In the genomic region with DNA sequence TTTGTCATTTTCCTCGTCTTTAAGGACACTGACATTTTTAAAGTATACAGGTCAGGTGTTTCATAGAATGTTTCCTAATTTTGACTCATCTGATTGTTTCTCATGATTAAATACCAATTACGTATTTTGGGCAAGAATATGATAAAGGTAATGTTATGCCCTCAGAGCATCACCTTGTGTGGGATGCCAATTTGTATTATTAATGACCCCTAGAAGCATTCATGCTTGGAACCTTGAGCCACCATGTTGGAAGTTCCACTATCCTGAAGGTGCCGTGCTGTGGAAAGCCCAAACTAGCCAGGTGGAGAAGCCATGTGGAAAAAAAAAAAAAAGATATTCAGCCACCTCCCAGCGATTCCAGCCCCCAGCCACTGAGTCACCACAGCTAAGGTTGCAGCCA, we compare ENCODE assay signal across 26 cellular contexts. TPM values are rescaled to one million over a fixed set of nuclear protein-coding genes. Genes with fewer than 3 reads are reported as not detected.
A peak's percentile ranks its signal among the peaks of the same experiment; 100 is the strongest.
DNase-seq lines count a peak whose midpoint lies in the region; ATAC-seq, FAIRE-seq and TF ChIP-seq lines count a peak whose summit lies in the region.
"Had no signal": no experiment of that assay in that cellular context is flagged by ENCODE, and none has a peak within 500 bp of the region (broad histone marks: within the 10 kb centered on the region; RNA-seq: fewer than 3 reads in every experiment).

No MANE protein-coding gene starts in this region.

- H3K27ac Mint-ChIP-seq in CD8-positive, alpha-beta T cell: no peak overlapping the region
- H3K27ac Mint-ChIP-seq: B cell; CD4-positive, alpha-beta T cell had no signal

- H3K36me3 Mint-ChIP-seq in CD8-positive, alpha-beta T cell: no peaks in the 10 kb centered on the region
- H3K36me3 Mint-ChIP-seq: CD8-positive, alpha-beta memory T cell had no signal

- H3K9me3 ChIP-seq in OCI-LY3 (ENCODE audit: insufficient read depth, low read length) (no peaks in the 10 kb centered on the region), PC-3 (ENCODE audit: low read length) (no peaks in the 10 kb centered on the region), H1 (ENCODE audit: insufficient read depth in 2 of 2, low read depth in 1 of 2, low read length in 1 of 2) (no peaks in the 10 kb centered on the region), trophoblast cell (ENCODE audit: insufficient read depth, low read depth, low read length) (no peaks in the 10 kb centered on the region), left ventricle myocardium inferior (replicated peaks) (no peaks in the 10 kb centered on the region)
- no peaks in the 10 kb centered on the region for H3K9me3 ChIP-seq in CD8-positive, alpha-beta T cell (ENCODE audit: low read length)
- H3K9me3 ChIP-seq: A549 had no signal

- H4K8ac ChIP-seq in H1 (ENCODE audit: extremely low read depth, insufficient read depth, low read length) (no peak overlapping the region), trophoblast cell (ENCODE audit: low read depth, low read length) (no peak overlapping the region)

- no peak overlapping the region for H2BK20ac ChIP-seq in H1 (ENCODE audit: low read length)

- H3K4me2 ChIP-seq in OCI-LY3 (ENCODE audit: low read length) (0 out of 2 replicates have a peak overlapping the region, but pooled peaks have one; percentile 61), PC-3 (ENCODE audit: low read length) (no peak overlapping the region), H1 (ENCODE audit: insufficient read depth in 1 of 2, low read depth in 2 of 2, low read length in 2 of 2) (no peak overlapping the region), trophoblast cell (ENCODE audit: low read length) (no peak overlapping the region)
- H3K4me2 ChIP-seq: A549 had no signal

- H3K36me3 ChIP-seq in OCI-LY3 (replicated peaks; ENCODE audit: low read depth, low read length): peaks cover 7% of the 10 kb centered on the region
- no peaks in the 10 kb centered on the region for H3K36me3 ChIP-seq in PC-3 (ENCODE audit: low read depth, low read length)
- H3K36me3 ChIP-seq in H1 (ENCODE audit: control insufficient read depth in 2 of 4, insufficient read depth in 4 of 4, low read length in 3 of 4): no peaks in the 10 kb centered on the region
- H3K36me3 ChIP-seq in trophoblast cell (ENCODE audit: control insufficient read depth in 1 of 2, insufficient read depth in 2 of 2, low read length in 2 of 2): no peaks in the 10 kb centered on the region
- H3K36me3 ChIP-seq in left ventricle myocardium inferior: no peaks in the 10 kb centered on the region
- H3K36me3 ChIP-seq in CD8-positive, alpha-beta T cell (ENCODE audit: insufficient read depth, low read length): no peaks in the 10 kb centered on the region
- H3K36me3 ChIP-seq: BLaER1 treated with 17β-estradiol and CSF1 and Interleukin-3, amounts not matched to agents 10 nM and 100 nM had no signal

- H3K56ac ChIP-seq in H1 (replicated peaks; ENCODE audit: insufficient read length, low read depth, low read length): no peak overlapping the region

- CTCF ChIA-PET in PC-3 (lab: Charles Lee): no interaction called here
- CTCF ChIA-PET in H1 (lab: Charles Lee; ENCODE audit: partially characterized antibody): interaction anchor here (0.5 kb wide), 1 partner anchor 185 kb away, joined by 3 read pairs; no protein-coding TSS in a partner anchor
- CTCF ChIA-PET in CD8-positive, alpha-beta T cell (lab: Charles Lee): no interaction called here

- TF ChIP-seq POLR2A in H1 (IDR thresholded peaks at IDR 0.05; ENCODE audit: control extremely low read depth in 1 of 2, low read depth in 2 of 2, low read length in 2 of 2): no peak

- H2BK120ac ChIP-seq in H1 (replicated peaks; ENCODE audit: low read depth, low read length) (peak overlapping the region; percentile 13), trophoblast cell (ENCODE audit: insufficient read depth, low read length, poor library complexity) (no peak overlapping the region)

- FAIRE-seq in H1 (lab: Jason Lieb, UNC): no peak
- FAIRE-seq: A549, GM19239 had no signal

- no peaks in the 10 kb centered on the region for H3K79me2 ChIP-seq in OCI-LY3 (ENCODE audit: low read length)
- no peaks in the 10 kb centered on the region for H3K79me2 ChIP-seq in PC-3 (ENCODE audit: low read length)
- no peaks in the 10 kb centered on the region for H3K79me2 ChIP-seq in H1 (ENCODE audit: control insufficient read depth in 1 of 2, insufficient read depth in 2 of 2, low read length in 2 of 2)
- H3K79me2 ChIP-seq in trophoblast cell (ENCODE audit: control insufficient read depth, insufficient read depth, low read length, poor library complexity): no peaks in the 10 kb centered on the region

- H4K91ac ChIP-seq in H1 (replicated peaks; ENCODE audit: insufficient read length, low read length) (no peak overlapping the region), trophoblast cell (ENCODE audit: low read depth, low read length) (no peak overlapping the region)

- H3K79me1 ChIP-seq in H1 (ENCODE audit: low read depth, low read length) (no peaks in the 10 kb centered on the region), trophoblast cell (ENCODE audit: low read length) (peaks cover 9% of the 10 kb centered on the region)

- no peaks in the 10 kb centered on the region for H3K27me3 ChIP-seq in OCI-LY3 (ENCODE audit: low read depth, low read length)
- no peaks in the 10 kb centered on the region for H3K27me3 ChIP-seq in PC-3 (ENCODE audit: low read length)
- H3K27me3 ChIP-seq in H1 (replicated peaks in 1 of 4; ENCODE audit: control insufficient read depth in 3 of 4, extremely low read depth in 1 of 4, insufficient read depth in 3 of 4, low read length in 3 of 4): no peaks in the 10 kb centered on the region; a peak in 2 of 7 replicates
- no peaks in the 10 kb centered on the region for H3K27me3 ChIP-seq in trophoblast cell (ENCODE audit: insufficient read depth, low read length)
- H3K27me3 ChIP-seq in left ventricle myocardium inferior (ENCODE audit: low read depth): no peaks in the 10 kb centered on the region
- no peaks in the 10 kb centered on the region for H3K27me3 ChIP-seq in CD8-positive, alpha-beta T cell (ENCODE audit: insufficient read depth, low read length)
- H3K27me3 ChIP-seq: BLaER1 treated with 17β-estradiol and CSF1 and Interleukin-3, amounts not matched to agents 10 nM and 100 nM had no signal

- H4K20me1 ChIP-seq in OCI-LY3 (ENCODE audit: insufficient read depth, low read length) (no peaks in the 10 kb centered on the region), PC-3 (ENCODE audit: low read length) (no peaks in the 10 kb centered on the region), H1 (replicated peaks in 1 of 2; ENCODE audit: control insufficient read depth in 1 of 2, insufficient read depth in 2 of 2, low read length in 2 of 2) (no peaks in the 10 kb centered on the region)
- H4K20me1 ChIP-seq: BLaER1 treated with 17β-estradiol and CSF1 and Interleukin-3, amounts not matched to agents 10 nM and 100 nM had no signal

- H3K18ac ChIP-seq in H1 (ENCODE audit: extremely low read depth, low read length) (no peak overlapping the region), trophoblast cell (ENCODE audit: low read length) (no peak overlapping the region)

- H3K4me1 Mint-ChIP-seq in CD8-positive, alpha-beta T cell (ENCODE audit: low read depth): no peaks in the 10 kb centered on the region

- ATAC-seq in PC-3 (no peak), omental fat pad (ENCODE audit: low FRiP score) (no peak)
- no peak for ATAC-seq in CD8-positive, alpha-beta T cell
- ATAC-seq: A549 had no signal

- H3K4me3 ChIP-seq in OCI-LY3 (ENCODE audit: low read length): no peak overlapping the region
- H3K4me3 ChIP-seq in PC-3 (ENCODE audit: low read length): no peak overlapping the region
- H3K4me3 ChIP-seq in H1 (ENCODE audit: extremely low read depth in 1 of 4, insufficient read depth in 2 of 4, low read depth in 3 of 4, low read length in 4 of 4): no peak overlapping the region
- H3K4me3 ChIP-seq in trophoblast cell (ENCODE audit: low read depth, low read length): no peak overlapping the region
- no peak overlapping the region for H3K4me3 ChIP-seq in left ventricle myocardium inferior
- no peak overlapping the region for H3K4me3 ChIP-seq in CD8-positive, alpha-beta T cell (ENCODE audit: low read depth, low read length)
- H3K4me3 ChIP-seq: A549; BLaER1 treated with 17β-estradiol and CSF1 and Interleukin-3, amounts not matched to agents 10 nM and 100 nM had no signal

- 86% methylated on average over 4 of the region's 4 CpGs; no CpG with 5 or more reads in 1 of the 2 experiments for WGBS in H1 (ENCODE audit: extremely low coverage in 1 of 2, insufficient coverage in 1 of 2, insufficient read length in 1 of 2, insufficient replicate concordance in 2 of 2, low coverage in 1 of 2, low lambda C conversion rate in 2 of 2, missing lambda C conversion rate in 1 of 2), 2 experiments
- no CpG with 5 or more reads among the region's 4 CpGs for WGBS in trophoblast cell (ENCODE audit: extremely low coverage, insufficient coverage, insufficient read length)

- intact Hi-C loops in PC-3 (cut with micrococcal nuclease): no loop called here
- intact Hi-C loops in left ventricle myocardium inferior (cut with micrococcal nuclease): no loop called here
- intact Hi-C loops in CD8-positive, alpha-beta T cell (cut with DNase I, micrococcal nuclease): no loop called here

- H3K9me3 Mint-ChIP-seq in CD8-positive, alpha-beta T cell: no peaks in the 10 kb centered on the region
- H3K9me3 Mint-ChIP-seq: CD4-positive, alpha-beta T cell; CD8-positive, alpha-beta memory T cell had no signal

- no peaks in the 10 kb centered on the region for H3K23me2 ChIP-seq in H1 (ENCODE audit: low read depth, low read length)

- no peak for TF ChIP-seq RAD21 in H1 (IDR thresholded peaks at IDR 0.05 in 1 of 2, conservative IDR thresholded peaks at IDR 0.05 in 1 of 2; ENCODE audit: low read depth in 2 of 2, low read length in 2 of 2)

- no peak overlapping the region for H3K23ac ChIP-seq in H1 (ENCODE audit: insufficient read length)
- no peak overlapping the region for H3K23ac ChIP-seq in trophoblast cell (ENCODE audit: low read length)

- no peak overlapping the region for H3K14ac ChIP-seq in H1 (ENCODE audit: insufficient read length)
- H3K14ac ChIP-seq in trophoblast cell (ENCODE audit: low read length): no peak overlapping the region

- no peak overlapping the region for H2BK5ac ChIP-seq in H1 (ENCODE audit: low read depth, low read length)
- H2BK5ac ChIP-seq in trophoblast cell (ENCODE audit: low read depth, low read length, poor library complexity): no peak overlapping the region

- H3K27me3 Mint-ChIP-seq in CD8-positive, alpha-beta T cell (ENCODE audit: low read depth): peaks cover 3% of the 10 kb centered on the region
- H3K27me3 Mint-ChIP-seq: CD4-positive, alpha-beta T cell had no signal

- no peaks in the 10 kb centered on the region for H3F3A ChIP-seq in PC-3 (ENCODE audit: low read length, unreplicated experiment)

- H3K4ac ChIP-seq in H1 (replicated peaks; ENCODE audit: insufficient read length, low read depth, low read length) (no peak overlapping the region), trophoblast cell (ENCODE audit: low read depth, low read length) (no peak overlapping the region)

- H4K5ac ChIP-seq in H1 (ENCODE audit: insufficient read length, low read depth, low read length): no peak overlapping the region

- H3K9me2 ChIP-seq in PC-3 (replicated peaks; ENCODE audit: low read length): no peaks in the 10 kb centered on the region

- DNase-seq in PC-3 (no peak), H1 (ENCODE audit: low read depth in 1 of 2, low spot score in 2 of 2) (no peak), trophoblast cell (peak; percentile 85 to 96), NCI-H446 (lab: John Stamatoyannopoulos, UW) (no peak), omental fat pad (ENCODE audit: low spot score) (no peak), left ventricle myocardium inferior (no peak)
- DNase-seq in CD8-positive, alpha-beta T cell: no peak
- DNase-seq: AML-193; CD4-positive, alpha-beta T cell; CD8-positive, alpha-beta memory T cell; COR-L47; DMS 273 treated with DMSO at 0.1 percent for 48 hours; DMS153; DMS53; DMS79; DND-41; EL; GDM1 had no signal

- no peak overlapping the region for H2AK5ac ChIP-seq in H1 (ENCODE audit: low read depth, low read length)
- no peak overlapping the region for H2AK5ac ChIP-seq in trophoblast cell (ENCODE audit: low read length)

- H3K4me1 ChIP-seq in OCI-LY3 (ENCODE audit: low read length) (peaks cover 53% of the 10 kb centered on the region), PC-3 (ENCODE audit: insufficient read depth, low read length) (peaks cover 14% of the 10 kb centered on the region; the same call in 1 of the 2 replicates), H1 (replicated peaks in 1 of 4; ENCODE audit: control insufficient read depth in 3 of 4, insufficient read depth in 4 of 4, low read length in 3 of 4) (peaks cover 0 to 8% (median 7%) of the 10 kb centered on the region in 4 experiments; a peak in 3 of 7 replicates), trophoblast cell (ENCODE audit: control insufficient read depth in 1 of 2, insufficient read depth in 2 of 2, low read length in 2 of 2) (peaks cover 0 to 8% of the 10 kb centered on the region in 2 experiments), left ventricle myocardium inferior (peaks cover 9% of the 10 kb centered on the region)
- no peaks in the 10 kb centered on the region for H3K4me1 ChIP-seq in CD8-positive, alpha-beta T cell (ENCODE audit: insufficient read depth, low read length)
- H3K4me1 ChIP-seq: A549 had no signal

- no peak overlapping the region for H3K9ac ChIP-seq in OCI-LY3 (ENCODE audit: low read length)
- no peak overlapping the region for H3K9ac ChIP-seq in PC-3 (ENCODE audit: low read length)
- no peak overlapping the region for H3K9ac ChIP-seq in H1 (replicated peaks in 1 of 4; ENCODE audit: extremely low read depth in 1 of 4, low read depth in 3 of 4, low read length in 3 of 4)
- H3K9ac ChIP-seq in trophoblast cell (ENCODE audit: low read length): no peak overlapping the region
- H3K9ac ChIP-seq: BLaER1 treated with 17β-estradiol and CSF1 and Interleukin-3, amounts not matched to agents 10 nM and 100 nM had no signal

- H2AFZ ChIP-seq in OCI-LY3 (ENCODE audit: low read depth, low read length) (no peak overlapping the region), PC-3 (ENCODE audit: low read length) (peak overlapping the region; percentile 16; the same call in 1 of the 2 replicates), H1 (ENCODE audit: low read length) (no peak overlapping the region), trophoblast cell (ENCODE audit: insufficient read depth, low read length, poor library complexity) (no peak overlapping the region)

- H4K12ac ChIP-seq in trophoblast cell (ENCODE audit: low read depth, low read length): no peak overlapping the region

- no peak overlapping the region for H3K4me3 Mint-ChIP-seq in CD8-positive, alpha-beta T cell
- H3K4me3 Mint-ChIP-seq: B cell; CD4-positive, alpha-beta T cell; CD8-positive, alpha-beta memory T cell had no signal

- H2BK15ac ChIP-seq in H1 (ENCODE audit: low read length): no peak overlapping the region

- peak overlapping the region; percentile 90 for H3K27ac ChIP-seq in OCI-LY3 (ENCODE audit: low read length)
- H3K27ac ChIP-seq in PC-3 (ENCODE audit: low read length): no peak overlapping the region
- no peak overlapping the region for H3K27ac ChIP-seq in H1 (ENCODE audit: low read depth, low read length)
- H3K27ac ChIP-seq in trophoblast cell (ENCODE audit: low read depth, low read length): no peak overlapping the region
- no peak overlapping the region for H3K27ac ChIP-seq in left ventricle myocardium inferior (replicated peaks)
- H3K27ac ChIP-seq in CD8-positive, alpha-beta T cell (ENCODE audit: low read depth, low read length): no peak overlapping the region
- H3K27ac ChIP-seq: 22Rv1, A549, C4-2B had no signal

- POLR2A ChIA-PET in PC-3 (lab: Charles Lee; ENCODE audit: unreplicated experiment) (no interaction called here), H1 (lab: Charles Lee; ENCODE audit: partially characterized antibody) (no interaction called here)
- POLR2A ChIA-PET in CD8-positive, alpha-beta T cell (lab: Charles Lee): no interaction called here

- BruUV-seq in PC-3 (replicated peaks; lab: Mats Ljungman, UMichigan): no TSS peak

- no peak overlapping the region for H2BK12ac ChIP-seq in H1 (ENCODE audit: low read depth, low read length)
- H2BK12ac ChIP-seq in trophoblast cell (ENCODE audit: low read length): no peak overlapping the region

- no peak for TF ChIP-seq EP300 in H1 (IDR thresholded peaks at IDR 0.05; ENCODE audit: borderline replicate concordance in 1 of 2, low read depth in 2 of 2, low read length in 2 of 2)

- TF ChIP-seq CTCF in OCI-LY3 (IDR thresholded peaks at IDR 0.05; ENCODE audit: low read depth, low read length) (no peak), PC-3 (conservative IDR thresholded peaks at IDR 0.05; ENCODE audit: low read depth, low read length) (no peak), H1 (IDR thresholded peaks at IDR 0.05; ENCODE audit: control extremely low read depth in 1 of 3, insufficient read depth in 1 of 3, low read depth in 1 of 3, low read length in 3 of 3) (no peak), omental fat pad (IDR thresholded peaks at IDR 0.05) (no peak), left ventricle myocardium inferior (IDR thresholded peaks at IDR 0.05; ENCODE audit: borderline replicate concordance) (no peak)
- TF ChIP-seq CTCF in CD8-positive, alpha-beta T cell (IDR thresholded peaks at IDR 0.05): no peak

RNA-seq across cellular contexts. Expression of a gene that starts 19.1 kb away (rescaled TPM):
- 37.6 and 40.8 TPM in 2 replicates for total RNA-seq in PC-3 (2014; rRNA removed)
- 44.7 and 56.5 TPM in 2 replicates for total RNA-seq in H1 (2021; fragmentation: NEBNext Ultra II Directional; extraction: Animal tissue kit (Norgen Biotek cat#: 25700))
- 12.9 and 14.6 TPM in 2 replicates for polyA plus RNA-seq in H1 (2011; rRNA removed)
- 31.8 TPM for polyA plus RNA-seq in H1 (2011; cell fraction: cytosol; rRNA removed)
- polyA plus RNA-seq in H1 (2011; cell fraction: nucleus; rRNA removed): 16.4 TPM
- 44.5 to 54.6 TPM (median 49.9 TPM) in 4 replicates for polyA plus RNA-seq in H1 (2012, experiment 1 of 2)
- polyA plus RNA-seq in H1 (2012, experiment 2 of 2): 8.6 TPM
- polyA plus RNA-seq in H1 (2013, experiment 1 of 2): 56.1 TPM
- polyA plus RNA-seq in H1 (2013, experiment 2 of 2): 59.9 TPM
- 36.3 and 36.8 TPM in 2 replicates for polyA minus RNA-seq in H1 (2011; rRNA and poly(A)+ RNA removed)
- 31.9 TPM for polyA minus RNA-seq in H1 (2011; cell fraction: cytosol; rRNA and poly(A)+ RNA removed)
- polyA minus RNA-seq in H1 (2011; cell fraction: nucleus; rRNA and poly(A)+ RNA removed): 31.2 TPM
- 30.0 and 32.0 TPM in 2 replicates for polyA plus RNA-seq in trophoblast cell (2013)
- 10 to 100 TPM; 18.8 to 33.4 (median 25.9) TPM for total RNA-seq in omental fat pad
- total RNA-seq in left ventricle myocardium inferior: 12.7 TPM
- 10 to 100 TPM; 18.2 to 18.6 TPM for total RNA-seq in CD8-positive, alpha-beta T cell

RNA-seq across cellular contexts. Expression of a gene that starts 34.4 kb away (rescaled TPM):
- total RNA-seq in PC-3 (2014; rRNA removed) (7.5 and 7.8 TPM in 2 replicates), omental fat pad (10 to 100 TPM; 14.4 to 61.2 (median 36.6) TPM), left ventricle myocardium inferior (38.0 TPM)
- total RNA-seq in H1 (2021; fragmentation: NEBNext Ultra II Directional; extraction: Animal tissue kit (Norgen Biotek cat#: 25700)): 4.9 and 7.6 TPM in 2 replicates
- polyA plus RNA-seq in H1 (2011; rRNA removed): 1.1 and 2.3 TPM in 2 replicates
- 1.8 TPM for polyA plus RNA-seq in H1 (2011; cell fraction: cytosol; rRNA removed)
- polyA plus RNA-seq in H1 (2011; cell fraction: nucleus; rRNA removed): 2.4 TPM
- 1.3 to 2.2 TPM (median 2.0 TPM) in 4 replicates for polyA plus RNA-seq in H1 (2012, experiment 1 of 2)
- polyA plus RNA-seq in H1 (2012, experiment 2 of 2): 0.96 TPM
- polyA plus RNA-seq in H1 (2013, experiment 1 of 2): 1.7 TPM
- polyA plus RNA-seq in H1 (2013, experiment 2 of 2): 1.6 TPM
- polyA minus RNA-seq in H1 (2011; rRNA and poly(A)+ RNA removed): 4.4 and 8.3 TPM in 2 replicates
- 2.6 TPM for polyA minus RNA-seq in H1 (2011; cell fraction: cytosol; rRNA and poly(A)+ RNA removed)
- 3.2 TPM for polyA minus RNA-seq in H1 (2011; cell fraction: nucleus; rRNA and poly(A)+ RNA removed)
- polyA plus RNA-seq in trophoblast cell (2013): 13.1 and 13.8 TPM in 2 replicates
- total RNA-seq in CD8-positive, alpha-beta T cell: 1 to 10 TPM in 1 of 2 experiments, under 1 TPM in 1; 1.00 to 1.1 TPM
- total RNA-seq: G401 had no signal

Comparison
In these comparisons a context has a peak if more than half of its experiments do, and no peak if none do; other contexts are left out.
1. DNase-seq: peak in trophoblast cell (2 of 2); none in PC-3 (single experiment), H1 (0 of 2), NCI-H446 (0 of 2), omental fat pad (single experiment), left ventricle myocardium inferior (single experiment) and CD8-positive, alpha-beta T cell (0 of 7).